Comparison of ENCODE assay signal across 8 cellular contexts in the genomic region with DNA sequence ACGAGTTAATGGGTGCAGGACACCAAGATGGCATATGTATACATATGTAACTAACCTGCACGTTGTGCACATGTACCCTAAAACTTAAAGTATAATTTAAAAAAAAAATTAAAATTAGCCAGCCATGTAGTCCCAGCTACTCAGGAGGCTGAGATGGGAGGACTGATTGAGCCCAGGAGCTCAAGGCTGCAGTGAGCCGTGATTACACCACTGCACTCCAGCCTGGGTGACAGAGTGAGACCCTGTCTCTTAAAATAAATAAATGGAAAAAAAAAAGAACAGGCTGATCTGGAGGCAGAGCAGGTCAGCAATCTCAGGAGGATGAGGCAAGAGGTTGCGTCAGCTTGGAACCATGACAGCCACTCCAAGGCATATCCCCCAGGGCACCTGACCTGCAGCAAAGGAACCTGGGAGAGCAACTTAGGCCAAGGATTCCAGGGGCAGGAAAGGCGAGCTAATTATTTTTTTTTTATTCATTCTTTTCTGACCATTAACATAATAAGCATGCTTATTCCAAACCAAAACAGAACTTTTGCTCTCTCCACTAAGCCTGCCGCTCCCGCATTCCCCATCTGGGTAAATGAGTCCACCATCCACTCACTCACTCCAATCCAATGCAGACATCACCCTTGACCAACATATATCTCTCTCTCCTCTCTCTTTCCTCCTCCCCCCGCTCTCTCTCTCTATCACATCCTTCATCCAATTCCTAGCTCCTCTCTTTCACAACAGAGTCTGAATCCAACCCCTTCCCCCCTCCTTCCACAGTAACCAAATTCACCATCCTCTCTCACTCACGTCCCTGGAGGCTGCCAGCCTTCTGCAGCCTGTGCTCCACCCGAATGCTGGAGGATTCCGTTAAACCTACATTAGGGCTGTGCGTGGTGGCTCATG. TPM values are rescaled to one million over a fixed set of nuclear protein-coding genes. Genes with fewer than 3 reads are reported as not detected.
A peak's percentile ranks its signal among the peaks of the same experiment; 100 is the strongest.
DNase-seq lines count a peak whose midpoint lies in the region; ATAC-seq, FAIRE-seq and TF ChIP-seq lines count a peak whose summit lies in the region.
"Had no signal": no experiment of that assay in that cellular context is flagged by ENCODE, and none has a peak within 500 bp of the region (broad histone marks: within the 10 kb centered on the region; RNA-seq: fewer than 3 reads in every experiment).

No MANE protein-coding gene starts in this region.

- no peak overlapping the region for H3K4ac ChIP-seq in H1 (replicated peaks; ENCODE audit: insufficient read length, low read depth, low read length)

- FAIRE-seq in H1 (lab: Jason Lieb, UNC), result no peak

- H3K4me1 ChIP-seq in H1 (replicated peaks in 1 of 4; ENCODE audit: control insufficient read depth in 3 of 4, insufficient read depth in 4 of 4, low read length in 3 of 4) (peaks cover 0 to 2% (median 0%) of the 10 kb centered on the region in 4 experiments; a peak in 1 of 7 replicates), right lobe of liver (peaks cover 0 to 29% (median 12%) of the 10 kb centered on the region in 4 donors), uterus (no peaks in the 10 kb centered on the region)

- H3K4me2 ChIP-seq in H1 (ENCODE audit: insufficient read depth in 1 of 2, low read depth in 2 of 2, low read length in 2 of 2), result no peak overlapping the region

- no peaks in the 10 kb centered on the region for H3K23me2 ChIP-seq in H1 (ENCODE audit: low read depth, low read length)

- no peaks in the 10 kb centered on the region for H3K27me3 ChIP-seq in H1 (replicated peaks in 1 of 4; ENCODE audit: control insufficient read depth in 3 of 4, extremely low read depth in 1 of 4, insufficient read depth in 3 of 4, low read length in 3 of 4)
- H3K27me3 ChIP-seq in right lobe of liver, result no peaks in the 10 kb centered on the region
- no peaks in the 10 kb centered on the region for H3K27me3 ChIP-seq in uterus

- H3K27ac Mint-ChIP-seq in activated T-helper 17 cell treated with anti-CD3 and anti-CD28 coated beads, Interleukin-2, amount 50 U/mL, for 72 hours, result no peak overlapping the region

- no peaks in the 10 kb centered on the region for H3K27me3 Mint-ChIP-seq in activated T-helper 17 cell treated with anti-CD3 and anti-CD28 coated beads, Interleukin-2, amount 50 U/mL, for 72 hours

- TF ChIP-seq RAD21 in H1 (IDR thresholded peaks at IDR 0.05 in 1 of 2, conservative IDR thresholded peaks at IDR 0.05 in 1 of 2; ENCODE audit: low read depth in 2 of 2, low read length in 2 of 2), result no peak

- no peak overlapping the region for H3K4me3 Mint-ChIP-seq in activated T-helper 17 cell treated with anti-CD3 and anti-CD28 coated beads, Interleukin-2, amount 50 U/mL, for 72 hours

- H2AFZ ChIP-seq in H1 (ENCODE audit: low read length), result peak overlapping the region; percentile 53

- no peak overlapping the region for H3K9ac ChIP-seq in H1 (replicated peaks in 1 of 4; ENCODE audit: extremely low read depth in 1 of 4, low read depth in 3 of 4, low read length in 3 of 4)

- CTCF ChIA-PET in H1 (lab: Charles Lee; ENCODE audit: partially characterized antibody), result interaction anchor here (0.6 to 1.1 kb wide), 5 partner anchors 10 to 287 kb away, joined by 3 to 4 read pairs (median 3); no protein-coding TSS in a partner anchor

- TF ChIP-seq POLR2A in NB4 (IDR thresholded peaks at IDR 0.05; ENCODE audit: extremely low read depth, insufficient read length), result no peak
- TF ChIP-seq POLR2A in H1 (IDR thresholded peaks at IDR 0.05; ENCODE audit: control extremely low read depth in 1 of 2, low read depth in 2 of 2, low read length in 2 of 2), result no peak
- peak; percentile 36 for TF ChIP-seq POLR2A in right lobe of liver (IDR thresholded peaks at IDR 0.05)
- no peak for TF ChIP-seq POLR2A in uterus (IDR thresholded peaks at IDR 0.05)

- no peak overlapping the region for H3K23ac ChIP-seq in H1 (ENCODE audit: insufficient read length)

- no peaks in the 10 kb centered on the region for H3K9me3 Mint-ChIP-seq in activated T-helper 17 cell treated with anti-CD3 and anti-CD28 coated beads, Interleukin-2, amount 50 U/mL, for 72 hours

- H4K5ac ChIP-seq in H1 (ENCODE audit: insufficient read length, low read depth, low read length), result no peak overlapping the region

- ATAC-seq in right lobe of liver (peak; percentile 70 to 89 (median 80)), HG03039 (IDR thresholded peaks at IDR 0.05; ENCODE audit: unreplicated experiment) (no peak), GM18907 (IDR thresholded peaks at IDR 0.05; ENCODE audit: unreplicated experiment) (no peak)
- no peak for ATAC-seq in activated T-helper 17 cell treated with anti-CD3 and anti-CD28 coated beads, Interleukin-2, amount 50 U/mL, for 72 hours (replicated peaks)

- TF ChIP-seq EP300 in H1 (IDR thresholded peaks at IDR 0.05; ENCODE audit: borderline replicate concordance in 1 of 2, low read depth in 2 of 2, low read length in 2 of 2), result no peak

- no peak overlapping the region for H3K27ac ChIP-seq in H1 (ENCODE audit: low read depth, low read length)
- H3K27ac ChIP-seq in right lobe of liver, result peak overlapping the region; percentile 35 to 97 (median 78)
- H3K27ac ChIP-seq in uterus, result peak overlapping the region; percentile 62 to 70

- TF ChIP-seq CTCF in NB4 (IDR thresholded peaks at IDR 0.05; ENCODE audit: low read depth, low read length) (no peak), H1 (IDR thresholded peaks at IDR 0.05; ENCODE audit: control extremely low read depth in 1 of 3, insufficient read depth in 1 of 3, low read depth in 1 of 3, low read length in 3 of 3) (no peak), right lobe of liver (IDR thresholded peaks at IDR 0.05) (no peak), uterus (IDR thresholded peaks at IDR 0.05) (no peak)

- H2BK12ac ChIP-seq in H1 (ENCODE audit: low read depth, low read length), result no peak overlapping the region

- H3K56ac ChIP-seq in H1 (replicated peaks; ENCODE audit: insufficient read length, low read depth, low read length), result no peak overlapping the region

- no peaks in the 10 kb centered on the region for H3K79me1 ChIP-seq in H1 (ENCODE audit: low read depth, low read length)

- H2BK15ac ChIP-seq in H1 (ENCODE audit: low read length), result no peak overlapping the region

- H3K4me3 ChIP-seq in NB4 (ENCODE audit: low read depth, low read length) (no peak overlapping the region), H1 (ENCODE audit: extremely low read depth in 1 of 4, insufficient read depth in 2 of 4, low read depth in 3 of 4, low read length in 4 of 4) (no peak overlapping the region), right lobe of liver (peak overlapping the region in 1 of 3 donors; percentile 14), uterus (no peak overlapping the region)

- H3K9me3 ChIP-seq in H1 (ENCODE audit: insufficient read depth in 2 of 2, low read depth in 1 of 2, low read length in 1 of 2), result no peaks in the 10 kb centered on the region
- H3K9me3 ChIP-seq in right lobe of liver, result no peaks in the 10 kb centered on the region
- no peaks in the 10 kb centered on the region for H3K9me3 ChIP-seq in uterus

- H3K36me3 Mint-ChIP-seq in activated T-helper 17 cell treated with anti-CD3 and anti-CD28 coated beads, Interleukin-2, amount 50 U/mL, for 72 hours (ENCODE audit: low read depth), result no peaks in the 10 kb centered on the region

- no peak overlapping the region for H4K91ac ChIP-seq in H1 (replicated peaks; ENCODE audit: insufficient read length, low read length)

- POLR2A ChIA-PET in H1 (lab: Charles Lee; ENCODE audit: partially characterized antibody), result interaction anchor here (1.2 kb wide), 1 partner anchor 15 kb away, joined by 3 read pairs; no protein-coding TSS in a partner anchor

- H4K8ac ChIP-seq in H1 (ENCODE audit: extremely low read depth, insufficient read depth, low read length), result no peak overlapping the region

- no peak overlapping the region for H2AK5ac ChIP-seq in H1 (ENCODE audit: low read depth, low read length)

- no peaks in the 10 kb centered on the region for H3K79me2 ChIP-seq in H1 (ENCODE audit: control insufficient read depth in 1 of 2, insufficient read depth in 2 of 2, low read length in 2 of 2)

- WGBS in H1 (ENCODE audit: extremely low coverage in 1 of 2, insufficient coverage in 1 of 2, insufficient read length in 1 of 2, insufficient replicate concordance in 2 of 2, low coverage in 1 of 2, low lambda C conversion rate in 2 of 2, missing lambda C conversion rate in 1 of 2), 2 experiments, result 85 to 100% methylated on average over 1 to 12 of the region's 12 CpGs
- WGBS in right lobe of liver (ENCODE audit: insufficient coverage, low coverage, low lambda C conversion rate, missing lambda C conversion rate), result 39% methylated on average over 12 of the region's 12 CpGs

- no peak overlapping the region for H3K14ac ChIP-seq in H1 (ENCODE audit: insufficient read length)

- H4K20me1 ChIP-seq in H1 (replicated peaks in 1 of 2; ENCODE audit: control insufficient read depth in 1 of 2, insufficient read depth in 2 of 2, low read length in 2 of 2), result no peaks in the 10 kb centered on the region

- no peak overlapping the region for H2BK5ac ChIP-seq in H1 (ENCODE audit: low read depth, low read length)

- no peak overlapping the region for H2BK20ac ChIP-seq in H1 (ENCODE audit: low read length)

- DNase-seq in NB4 (ENCODE audit: low read depth) (peak; percentile 49), H1 (ENCODE audit: low read depth in 1 of 2, low spot score in 2 of 2) (no peak), right lobe of liver (peak; percentile 75 to 92 (median 88)), uterus (peak; percentile 82 to 92)
- DNase-seq: NCI-H1092 had no signal

- intact Hi-C loops in right lobe of liver (cut with DNase I), result no loop called here
- intact Hi-C loops in uterus (cut with DNase I; ENCODE audit: low total_unique reads), result no loop called here

- no peaks in the 10 kb centered on the region for H3K36me3 ChIP-seq in H1 (ENCODE audit: control insufficient read depth in 2 of 4, insufficient read depth in 4 of 4, low read length in 3 of 4)
- no peaks in the 10 kb centered on the region for H3K36me3 ChIP-seq in right lobe of liver
- no peaks in the 10 kb centered on the region for H3K36me3 ChIP-seq in uterus

- no peak overlapping the region for H2BK120ac ChIP-seq in H1 (replicated peaks; ENCODE audit: low read depth, low read length)

- H3K4me1 Mint-ChIP-seq in activated T-helper 17 cell treated with anti-CD3 and anti-CD28 coated beads, Interleukin-2, amount 50 U/mL, for 72 hours, result peaks cover 5% of the 10 kb centered on the region

- no peak overlapping the region for H3K18ac ChIP-seq in H1 (ENCODE audit: extremely low read depth, low read length)

RNA-seq across cellular contexts. Expression of a gene that starts 47.7 kb away (rescaled TPM):
- total RNA-seq in H1 (2021; fragmentation: NEBNext Ultra II Directional; extraction: Animal tissue kit (Norgen Biotek cat#: 25700)), result 3.6 and 4.5 TPM in 2 replicates
- polyA plus RNA-seq in H1 (2011; rRNA removed), result 2.7 and 3.2 TPM in 2 replicates
- polyA plus RNA-seq in H1 (2011; cell fraction: cytosol; rRNA removed), result 4.6 TPM
- 8.7 TPM for polyA plus RNA-seq in H1 (2011; cell fraction: nucleus; rRNA removed)
- polyA plus RNA-seq in H1 (2012, experiment 1 of 2), result 3.2 to 4.4 TPM (median 3.8 TPM) in 4 replicates
- polyA plus RNA-seq in H1 (2012, experiment 2 of 2), result 1.6 TPM
- polyA plus RNA-seq in H1 (2013, experiment 1 of 2), result 3.4 TPM
- 2.4 TPM for polyA plus RNA-seq in H1 (2013, experiment 2 of 2)
- 7.1 and 12.2 TPM in 2 replicates for polyA minus RNA-seq in H1 (2011; rRNA and poly(A)+ RNA removed)
- 5.1 TPM for polyA minus RNA-seq in H1 (2011; cell fraction: cytosol; rRNA and poly(A)+ RNA removed)
- polyA minus RNA-seq in H1 (2011; cell fraction: nucleus; rRNA and poly(A)+ RNA removed), result 5.9 TPM
- total RNA-seq in right lobe of liver, result 10 to 100 TPM; 25.8 to 41.7 (median 33.6) TPM
- 10 to 100 TPM; 13.6 to 52.6 (median 39.2) TPM for total RNA-seq in uterus
- total RNA-seq in activated T-helper 17 cell treated with anti-CD3 and anti-CD28 coated beads, Interleukin-2, amount 50 U/mL, for 72 hours, result 1 to 10 TPM; 5.7 to 6.6 TPM

RNA-seq across cellular contexts. Expression of a gene that starts 50.1 kb away (rescaled TPM):
- 18.9 and 21.1 TPM in 2 replicates for total RNA-seq in H1 (2021; fragmentation: NEBNext Ultra II Directional; extraction: Animal tissue kit (Norgen Biotek cat#: 25700))
- polyA plus RNA-seq in H1 (2011; rRNA removed), result 61.2 and 63.5 TPM in 2 replicates
- polyA plus RNA-seq in H1 (2011; cell fraction: cytosol; rRNA removed), result 50.5 TPM
- polyA plus RNA-seq in H1 (2011; cell fraction: nucleus; rRNA removed), result 34.6 TPM
- 15.6 to 41.5 TPM (median 33.8 TPM) in 4 replicates for polyA plus RNA-seq in H1 (2012, experiment 1 of 2)
- polyA plus RNA-seq in H1 (2012, experiment 2 of 2), result 29.6 TPM
- 40.3 TPM for polyA plus RNA-seq in H1 (2013, experiment 1 of 2)
- 40.7 TPM for polyA plus RNA-seq in H1 (2013, experiment 2 of 2)
- polyA minus RNA-seq in H1 (2011; rRNA and poly(A)+ RNA removed), result 10.2 and 11.5 TPM in 2 replicates
- 13.5 TPM for polyA minus RNA-seq in H1 (2011; cell fraction: cytosol; rRNA and poly(A)+ RNA removed)
- 9.7 TPM for polyA minus RNA-seq in H1 (2011; cell fraction: nucleus; rRNA and poly(A)+ RNA removed)
- 10 to 100 TPM in 4 of 6 experiments, 1 to 10 TPM in 2; 8.4 to 30.5 (median 14.0) TPM for total RNA-seq in right lobe of liver
- 100 to 1,000 TPM in 1 of 4 donors, 10 to 100 TPM in 3; 31.3 to 118 (median 68.6) TPM for total RNA-seq in uterus
- total RNA-seq in activated T-helper 17 cell treated with anti-CD3 and anti-CD28 coated beads, Interleukin-2, amount 50 U/mL, for 72 hours, result 100 to 1,000 TPM; 117 to 155 TPM

Comparison
In these comparisons a context has a peak if more than half of its experiments do, and no peak if none do; other contexts are left out.
1. DNase-seq: peak in NB4 (single experiment), right lobe of liver (3 of 3) and uterus (2 of 2); none in H1 (0 of 2).
2. ATAC-seq: peak in right lobe of liver (4 of 4); none in HG03039 (single experiment), activated T-helper 17 cell treated with anti-CD3 and anti-CD28 coated beads, Interleukin-2, amount 50 U/mL, for 72 hours (single experiment) and GM18907 (single experiment).